ENCODE assay signal across 12 cellular contexts in the genomic region with DNA sequence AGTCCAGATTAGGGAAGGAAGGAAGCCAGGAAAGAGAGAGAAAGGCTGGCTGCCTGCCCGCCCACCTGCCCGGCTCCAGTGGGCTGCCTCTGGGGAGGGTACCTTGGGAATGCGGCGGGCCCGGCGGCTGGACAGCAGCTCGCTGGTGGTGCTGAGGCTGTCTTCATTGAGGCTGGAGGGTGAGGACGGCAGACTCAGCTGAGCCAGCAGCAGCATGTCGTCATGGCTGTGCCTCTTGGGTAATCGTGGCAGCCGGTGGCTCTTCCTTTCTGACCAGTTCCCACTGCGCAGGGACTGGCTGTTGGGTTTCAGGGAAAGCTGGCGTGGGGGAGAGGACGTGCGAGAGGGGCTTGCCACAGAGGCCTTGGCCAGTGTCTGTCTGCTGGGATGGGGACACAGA. TPM values are rescaled to one million over a fixed set of nuclear protein-coding genes. Genes with fewer than 3 reads are reported as not detected.
DNase-seq lines count a peak whose midpoint lies in the region; ATAC-seq, FAIRE-seq and TF ChIP-seq lines count a peak whose summit lies in the region.
"Had no signal": no experiment of that assay in that cellular context is flagged by ENCODE, and none has a peak within 500 bp of the region (broad histone marks: within the 10 kb centered on the region; RNA-seq: fewer than 3 reads in every experiment).

No MANE protein-coding gene starts in this region.

- no peak for TF ChIP-seq POLR2A in HepG2 (IDR thresholded peaks at IDR 0.05; ENCODE audit: insufficient read depth in 1 of 2, low read depth in 2 of 2, low read length in 2 of 2)
- TF ChIP-seq POLR2A in right lobe of liver (IDR thresholded peaks at IDR 0.05), result no peak

- H3K36me3 Mint-ChIP-seq in natural killer cell, result no peaks in the 10 kb centered on the region

- in situ Hi-C loops in HepG2 (cut with HindIII; ENCODE audit: extremely low pct_ligation_motif_present, low pct_unique_long_range_greater_than_20kb), result no loop called here

- H3K27ac ChIP-seq in HepG2 (ENCODE audit: extremely low read length, insufficient read depth, low read length), result no peak overlapping the region
- H3K27ac ChIP-seq in right lobe of liver, result peak overlapping the region in 1 of 3 donors; percentile 15
- H3K27ac ChIP-seq in right atrium auricular region, result peak overlapping the region; percentile 83 to 94
- H3K27ac ChIP-seq: neural progenitor cell had no signal

- no peaks in the 10 kb centered on the region for H4K20me1 ChIP-seq in HepG2 (ENCODE audit: insufficient read depth, low read length)

- H3K9ac ChIP-seq in HepG2 (ENCODE audit: insufficient read depth, low read depth, low read length), result no peak overlapping the region
- H3K9ac ChIP-seq: neural progenitor cell had no signal

- H3K36me3 ChIP-seq in HepG2 (replicated peaks in 1 of 2; ENCODE audit: control insufficient read depth in 1 of 2, insufficient read depth in 2 of 2, low read length in 2 of 2), result peaks cover 0 to 10% of the 10 kb centered on the region in 2 experiments; a peak in 2 of 5 replicates
- peaks cover 0 to 12% (median 0%) of the 10 kb centered on the region in 4 donors for H3K36me3 ChIP-seq in right lobe of liver
- H3K36me3 ChIP-seq in right atrium auricular region, result peaks cover 52% of the 10 kb centered on the region
- H3K36me3 ChIP-seq: colonic mucosa, neural progenitor cell had no signal

- DNase-seq in HepG2 (ENCODE audit: low spot score) (no peak), right lobe of liver (no peak), right atrium auricular region (ENCODE audit: low spot score) (peak; percentile 73), sciatic nerve (ENCODE audit: low spot score) (no peak), T-helper 1 cell (no peak), NCI-H2196 (lab: John Stamatoyannopoulos, UW; ENCODE audit: unreplicated experiment) (no peak), natural killer cell (no peak)
- DNase-seq: amniotic stem cell, colonic mucosa had no signal

- no peaks in the 10 kb centered on the region for H3K79me2 ChIP-seq in HepG2 (ENCODE audit: insufficient read depth, low read length)

- no peaks in the 10 kb centered on the region for H3K27me3 ChIP-seq in HepG2 (ENCODE audit: control insufficient read depth in 1 of 2, insufficient read depth in 2 of 2, low read length in 2 of 2)
- H3K27me3 ChIP-seq in right lobe of liver, result no peaks in the 10 kb centered on the region
- H3K27me3 ChIP-seq in right atrium auricular region, result no peaks in the 10 kb centered on the region
- H3K27me3 ChIP-seq: colonic mucosa, neural progenitor cell had no signal

- 97% methylated on average over 9 of the region's 15 CpGs for WGBS in HepG2 (ENCODE audit: low lambda C conversion rate)
- WGBS in right lobe of liver (ENCODE audit: insufficient coverage, low coverage, low lambda C conversion rate, missing lambda C conversion rate), result no CpG with 5 or more reads among the region's 15 CpGs

- ATAC-seq in HepG2 (no peak), right lobe of liver (no peak), sciatic nerve (peak; percentile 42), GM19351 (IDR thresholded peaks at IDR 0.05; ENCODE audit: unreplicated experiment) (no peak), natural killer cell (no peak)

- no peak for TF ChIP-seq EP300 in HepG2 (IDR thresholded peaks at IDR 0.05; ENCODE audit: low read depth in 2 of 2, low read length in 2 of 2)
- no peak for TF ChIP-seq EP300 in HepG2 (CRISPR knock-in tag; IDR thresholded peaks at IDR 0.05; ENCODE audit: borderline replicate concordance)

- no peak overlapping the region for H3K4me2 ChIP-seq in HepG2 (ENCODE audit: low read depth, low read length)
- H3K4me2 ChIP-seq: neural progenitor cell had no signal

- peaks cover 77% of the 10 kb centered on the region for H3K4me1 ChIP-seq in HepG2 (ENCODE audit: insufficient read depth, low read length)
- peaks cover 0 to 49% (median 24%) of the 10 kb centered on the region in 4 donors for H3K4me1 ChIP-seq in right lobe of liver
- H3K4me1 ChIP-seq in right atrium auricular region, result peaks cover 0 to 77% of the 10 kb centered on the region in 2 donors

- no peak overlapping the region for H3K27ac Mint-ChIP-seq in natural killer cell
- H3K27ac Mint-ChIP-seq: neural progenitor cell had no signal

- no TSS peak for BruUV-seq in HepG2 (replicated peaks; lab: Mats Ljungman, UMichigan)

- CTCF ChIA-PET in HepG2 (lab: Yijun Ruan, JAX; ENCODE audit: low intra/inter-chr PET ratio, low total read pairs), result no interaction called here

- intact Hi-C loops in HepG2 (cut with micrococcal nuclease; ENCODE audit: unreplicated experiment), result no loop called here
- intact Hi-C loops in right lobe of liver (cut with DNase I), result no loop called here
- intact Hi-C loops in sciatic nerve (cut with DNase I), result no loop called here
- intact Hi-C loops in natural killer cell (cut with micrococcal nuclease), result no loop called here

- no peaks in the 10 kb centered on the region for H3K27me3 Mint-ChIP-seq in natural killer cell (ENCODE audit: low read depth in 2 of 2)

- H3K9me3 Mint-ChIP-seq in natural killer cell, result no peaks in the 10 kb centered on the region
- H3K9me3 Mint-ChIP-seq: neural progenitor cell had no signal

- FAIRE-seq in HepG2 (lab: Jason Lieb, UNC), result no peak
- FAIRE-seq: G401.6 had no signal

- TF ChIP-seq CTCF in HepG2 (CRISPR knock-in tag; IDR thresholded peaks at IDR 0.05), result no peak
- TF ChIP-seq CTCF in right lobe of liver (IDR thresholded peaks at IDR 0.05), result no peak
- TF ChIP-seq CTCF in right atrium auricular region (IDR thresholded peaks at IDR 0.05), result no peak
- no peak for TF ChIP-seq CTCF in natural killer cell (IDR thresholded peaks at IDR 0.05)

- POLR2A ChIA-PET in HepG2 (lab: Yijun Ruan, JAX), result interaction anchor here (2.4 to 5.5 kb wide), 2 partner anchors 16 to 27 kb away, joined by 9 to 35 read pairs; no protein-coding TSS in a partner anchor

- no peak overlapping the region for H2AFZ ChIP-seq in HepG2 (ENCODE audit: low read length)
- H2AFZ ChIP-seq: neural progenitor cell had no signal

- no peak overlapping the region for H3K4me3 Mint-ChIP-seq in natural killer cell
- H3K4me3 Mint-ChIP-seq: neural progenitor cell had no signal

- H3K4me1 Mint-ChIP-seq in natural killer cell, result peaks cover 0 to 11% of the 10 kb centered on the region in 2 donors

- no peak for TF ChIP-seq RAD21 in HepG2 (CRISPR knock-in tag; IDR thresholded peaks at IDR 0.05)

- H3K4me3 ChIP-seq in HepG2 (replicated peaks in 1 of 3; ENCODE audit: insufficient read depth in 1 of 3, low read depth in 2 of 3, low read length in 3 of 3) (no peak overlapping the region), right lobe of liver (no peak overlapping the region), right atrium auricular region (no peak overlapping the region)
- H3K4me3 ChIP-seq: colonic mucosa, neural progenitor cell had no signal

- H3K9me3 ChIP-seq in HepG2 (ENCODE audit: low read length), result no peaks in the 10 kb centered on the region
- H3K9me3 ChIP-seq in right lobe of liver, result no peaks in the 10 kb centered on the region
- H3K9me3 ChIP-seq in right atrium auricular region, result no peaks in the 10 kb centered on the region
- H3K9me3 ChIP-seq: colonic mucosa had no signal

RNA-seq across cellular contexts. Expression of gene RPL27A, which starts 32.9 kb away (rescaled TPM):
- total RNA-seq in HepG2 (2016; rRNA removed; fragmentation: Illumina TruSeq; extraction: Trizol) (2,153 and 2,707 TPM in 2 replicates), right lobe of liver (100 to 1,000 TPM; 187 to 394 (median 327) TPM), right atrium auricular region (100 to 1,000 TPM; 598 to 620 TPM), sciatic nerve (710 TPM), natural killer cell (1,000 to 10,000 TPM in 1 of 3 donors, 100 to 1,000 TPM in 2; 672 to 1,208 (median 807) TPM)
- total RNA-seq in HepG2 (2016; cell fraction: cytosol; rRNA removed; fragmentation: Illumina TruSeq; extraction: Trizol; ENCODE audit: low read depth), result 3,399 and 3,946 TPM in 2 replicates
- total RNA-seq in HepG2 (2016; cell fraction: insoluble cytoplasmic fraction; rRNA removed; fragmentation: Illumina TruSeq; extraction: Trizol), result 2,233 and 2,738 TPM in 2 replicates
- total RNA-seq in HepG2 (2016; cell fraction: membrane; rRNA removed; fragmentation: Illumina TruSeq; extraction: Trizol), result 4,869 and 5,089 TPM in 2 replicates
- total RNA-seq in HepG2 (2016; cell fraction: nucleus; rRNA removed; fragmentation: Illumina TruSeq; extraction: Trizol), result 939 and 964 TPM in 2 replicates
- 1,417 and 1,531 TPM in 2 replicates for polyA plus RNA-seq in HepG2 (2011; rRNA removed)
- polyA plus RNA-seq in HepG2 (2011; cell fraction: cytosol; rRNA removed), result 1,474 and 2,087 TPM in 2 replicates
- polyA plus RNA-seq in HepG2 (2011; cell fraction: nucleus; rRNA removed), result 305 and 370 TPM in 2 replicates
- polyA plus RNA-seq in HepG2 (2012), result 1,992 and 2,004 TPM in 2 replicates
- 4,970 and 5,082 TPM in 2 replicates for polyA plus RNA-seq in HepG2 (2016; cell fraction: cytosol; fragmentation: Illumina TruSeq; extraction: Trizol; ENCODE audit: low read depth)
- polyA plus RNA-seq in HepG2 (2016; cell fraction: insoluble cytoplasmic fraction; fragmentation: Illumina TruSeq; extraction: Trizol; ENCODE audit: low read depth), result 3,334 and 3,710 TPM in 2 replicates
- polyA plus RNA-seq in HepG2 (2016; cell fraction: membrane; fragmentation: Illumina TruSeq; extraction: Trizol; ENCODE audit: low read depth), result 5,948 and 6,204 TPM in 2 replicates
- 1,777 and 1,903 TPM in 2 replicates for polyA plus RNA-seq in HepG2 (2016; cell fraction: nucleus; fragmentation: Illumina TruSeq; extraction: Trizol; ENCODE audit: insufficient read depth, low read depth)
- 284 and 635 TPM in 2 replicates for polyA minus RNA-seq in HepG2 (2011; rRNA and poly(A)+ RNA removed; ENCODE audit: low replicate concordance)
- 320 and 336 TPM in 2 replicates for polyA minus RNA-seq in HepG2 (2011; cell fraction: cytosol; rRNA and poly(A)+ RNA removed)
- 339 and 420 TPM in 2 replicates for polyA minus RNA-seq in HepG2 (2011; cell fraction: nucleus; rRNA and poly(A)+ RNA removed)

RNA-seq across cellular contexts. Expression of gene TRIM66, which starts 33.0 kb away (rescaled TPM):
- total RNA-seq in HepG2 (2016; rRNA removed; fragmentation: Illumina TruSeq; extraction: Trizol) (4.9 and 5.6 TPM in 2 replicates), right lobe of liver (10 to 100 TPM in 2 of 6 experiments, 1 to 10 TPM in 4; 4.0 to 16.4 (median 6.9) TPM), right atrium auricular region (1 to 10 TPM in 1 of 2 donors, under 1 TPM in 1; 0.56 to 3.7 TPM), sciatic nerve (21.1 TPM), natural killer cell (10 to 100 TPM; 13.7 to 24.4 (median 14.3) TPM)
- total RNA-seq in HepG2 (2016; cell fraction: cytosol; rRNA removed; fragmentation: Illumina TruSeq; extraction: Trizol; ENCODE audit: low read depth), result 1.4 and 2.4 TPM in 2 replicates
- 4.9 and 5.0 TPM in 2 replicates for total RNA-seq in HepG2 (2016; cell fraction: insoluble cytoplasmic fraction; rRNA removed; fragmentation: Illumina TruSeq; extraction: Trizol)
- 1.9 and 2.3 TPM in 2 replicates for total RNA-seq in HepG2 (2016; cell fraction: membrane; rRNA removed; fragmentation: Illumina TruSeq; extraction: Trizol)
- total RNA-seq in HepG2 (2016; cell fraction: nucleus; rRNA removed; fragmentation: Illumina TruSeq; extraction: Trizol), result 19.3 and 22.0 TPM in 2 replicates
- polyA plus RNA-seq in HepG2 (2011; rRNA removed), result 6.1 and 7.6 TPM in 2 replicates
- polyA plus RNA-seq in HepG2 (2011; cell fraction: cytosol; rRNA removed), result 1.7 and 1.8 TPM in 2 replicates
- 24.5 and 26.0 TPM in 2 replicates for polyA plus RNA-seq in HepG2 (2011; cell fraction: nucleus; rRNA removed)
- polyA plus RNA-seq in HepG2 (2012), result 5.0 and 5.3 TPM in 2 replicates
- polyA plus RNA-seq in HepG2 (2016; cell fraction: cytosol; fragmentation: Illumina TruSeq; extraction: Trizol; ENCODE audit: low read depth), result 0.43 and 0.66 TPM in 2 replicates
- polyA plus RNA-seq in HepG2 (2016; cell fraction: insoluble cytoplasmic fraction; fragmentation: Illumina TruSeq; extraction: Trizol; ENCODE audit: low read depth), result 2.1 and 3.1 TPM in 2 replicates
- polyA plus RNA-seq in HepG2 (2016; cell fraction: membrane; fragmentation: Illumina TruSeq; extraction: Trizol; ENCODE audit: low read depth), result 1.2 and 1.3 TPM in 2 replicates
- 18.3 and 20.6 TPM in 2 replicates for polyA plus RNA-seq in HepG2 (2016; cell fraction: nucleus; fragmentation: Illumina TruSeq; extraction: Trizol; ENCODE audit: insufficient read depth, low read depth)
- polyA minus RNA-seq in HepG2 (2011; rRNA and poly(A)+ RNA removed; ENCODE audit: low replicate concordance), result 6.2 and 10.3 TPM in 2 replicates
- 1.2 and 2.4 TPM in 2 replicates for polyA minus RNA-seq in HepG2 (2011; cell fraction: cytosol; rRNA and poly(A)+ RNA removed)
- polyA minus RNA-seq in HepG2 (2011; cell fraction: nucleus; rRNA and poly(A)+ RNA removed), result 26.0 and 33.4 TPM in 2 replicates
